In the genomic region with DNA sequence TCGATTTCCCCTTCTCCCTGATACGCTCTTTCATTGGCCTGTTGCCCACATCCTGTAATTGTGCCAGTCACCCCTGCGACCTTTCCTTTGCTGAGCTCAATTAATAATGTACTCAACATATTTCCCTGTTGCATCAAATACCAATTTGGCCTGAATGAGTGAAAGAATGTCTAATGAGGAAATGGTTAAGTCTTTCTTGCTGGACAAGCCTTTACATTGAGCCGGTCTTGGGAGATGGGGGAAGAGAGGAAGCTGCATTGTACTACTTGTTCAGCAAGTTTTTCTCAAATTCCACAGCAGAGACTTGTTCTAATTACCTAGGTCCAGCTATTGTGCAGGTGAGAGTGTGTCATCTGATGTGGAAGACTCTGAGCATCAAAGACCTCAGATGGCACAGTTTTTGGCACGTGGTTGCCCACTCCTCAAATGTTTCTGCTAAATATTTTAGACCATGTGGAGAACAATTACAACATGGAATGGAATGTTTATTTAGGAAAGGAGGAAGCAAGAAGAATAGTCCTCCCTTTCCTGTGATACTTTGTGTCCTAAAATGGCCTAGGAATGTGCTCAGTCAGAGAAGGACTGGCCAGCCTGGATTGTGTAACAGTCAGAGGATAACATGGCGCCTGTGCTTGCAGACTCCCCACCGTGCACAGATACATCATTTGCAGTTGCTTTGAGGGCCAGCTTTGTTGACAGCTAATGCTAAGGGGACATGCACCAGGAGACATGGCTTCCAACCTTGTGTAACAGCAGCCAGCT, we compare ENCODE assay signal across 11 cellular contexts.
DNase-seq lines count a peak whose midpoint lies in the region; ATAC-seq, FAIRE-seq and TF ChIP-seq lines count a peak whose summit lies in the region.
"Had no signal": no experiment of that assay in that cellular context is flagged by ENCODE, and none has a peak within 500 bp of the region (broad histone marks: within the 10 kb centered on the region; RNA-seq: fewer than 3 reads in every experiment).

No MANE protein-coding gene starts in this region.

- H3K9me2 ChIP-seq in MM.1S (replicated peaks; ENCODE audit: insufficient read depth, low read length) = no peaks in the 10 kb centered on the region

- no peaks in the 10 kb centered on the region for H3K9me3 Mint-ChIP-seq in activated CD4-positive, alpha-beta memory T cell treated with anti-CD3 and anti-CD28 coated beads, Interleukin-2, amount 10 ng/mL, durations not matched to agents 7 days and 5 days
- H3K9me3 Mint-ChIP-seq: activated B cell treated with CpG ODN at 0.5 μM for 24 hours; CD4-positive, CD25-positive, alpha-beta regulatory T cell had no signal

- no peaks in the 10 kb centered on the region for H3K36me3 Mint-ChIP-seq in activated CD4-positive, alpha-beta memory T cell treated with anti-CD3 and anti-CD28 coated beads, Interleukin-2, amount 10 ng/mL, durations not matched to agents 7 days and 5 days (ENCODE audit: low read depth)
- H3K36me3 Mint-ChIP-seq: activated naive CD8-positive, alpha-beta T cell; CD4-positive, CD25-positive, alpha-beta regulatory T cell had no signal

- no peak overlapping the region for H3K9ac ChIP-seq in MM.1S (ENCODE audit: low read length)

- no peak overlapping the region for H3K4me3 ChIP-seq in foreskin fibroblast (ENCODE audit: low read depth in 1 of 2, low read length in 2 of 2)
- H3K4me3 ChIP-seq in pancreas = no peak overlapping the region
- H3K4me3 ChIP-seq in MM.1S (ENCODE audit: low read length) = no peak overlapping the region

- intact Hi-C loops in pancreas (cut with DNase I) = no loop called here

- H3K27me3 ChIP-seq in pancreas = no peaks in the 10 kb centered on the region
- no peaks in the 10 kb centered on the region for H3K27me3 ChIP-seq in MM.1S (replicated peaks; ENCODE audit: insufficient read depth, low read length)

- no peak overlapping the region for H3K4me3 Mint-ChIP-seq in activated CD4-positive, alpha-beta memory T cell treated with anti-CD3 and anti-CD28 coated beads, Interleukin-2, amount 10 ng/mL, durations not matched to agents 7 days and 5 days
- H3K4me3 Mint-ChIP-seq: activated B cell treated with CpG ODN at 0.5 μM for 24 hours; activated naive CD8-positive, alpha-beta T cell; CD4-positive, CD25-positive, alpha-beta regulatory T cell had no signal

- POLR2A ChIA-PET in activated CD4-positive, alpha-beta memory T cell treated with anti-CD3 and anti-CD28 coated beads, Interleukin-2, amount 10 ng/mL, durations not matched to agents 7 days and 5 days (lab: Charles Lee) = no interaction called here

- FAIRE-seq in pancreas (lab: Jason Lieb, UNC) = no peak

- H3F3A ChIP-seq in MM.1S (ENCODE audit: insufficient read depth, low read length) = no peaks in the 10 kb centered on the region

- no peak overlapping the region for H3K27ac Mint-ChIP-seq in activated CD4-positive, alpha-beta memory T cell treated with anti-CD3 and anti-CD28 coated beads, Interleukin-2, amount 10 ng/mL, durations not matched to agents 7 days and 5 days
- H3K27ac Mint-ChIP-seq: activated B cell treated with CpG ODN at 0.5 μM for 24 hours; activated naive CD8-positive, alpha-beta T cell had no signal

- H2AFZ ChIP-seq in MM.1S (ENCODE audit: low read length) = no peak overlapping the region

- H3K36me3 ChIP-seq in pancreas (no peaks in the 10 kb centered on the region), MM.1S (replicated peaks; ENCODE audit: insufficient read depth, low read length) (no peaks in the 10 kb centered on the region)

- H3K4me1 ChIP-seq in pancreas (peaks cover 0 to 8% (median 0%) of the 10 kb centered on the region in 3 donors), MM.1S (ENCODE audit: low read length) (peaks cover 21% of the 10 kb centered on the region)

- H4K20me1 ChIP-seq in MM.1S (ENCODE audit: insufficient read depth, low read length) = no peaks in the 10 kb centered on the region

- H3K4me2 ChIP-seq in MM.1S (ENCODE audit: low read depth, low read length) = no peak overlapping the region

- H3K4me1 Mint-ChIP-seq in activated CD4-positive, alpha-beta memory T cell treated with anti-CD3 and anti-CD28 coated beads, Interleukin-2, amount 10 ng/mL, durations not matched to agents 7 days and 5 days = no peaks in the 10 kb centered on the region
- H3K4me1 Mint-ChIP-seq: activated B cell treated with CpG ODN at 0.5 μM for 24 hours; CD4-positive, CD25-positive, alpha-beta regulatory T cell had no signal

- WGBS in pancreas, 2 donors = 51 to 53% methylated on average over 7 of the region's 7 CpGs

- TF ChIP-seq CTCF in foreskin fibroblast (IDR thresholded peaks at IDR 0.05; ENCODE audit: low read depth, low read length) = no peak
- TF ChIP-seq CTCF in pancreas (IDR thresholded peaks at IDR 0.05) = no peak
- TF ChIP-seq CTCF in MM.1S (IDR thresholded peaks at IDR 0.05; ENCODE audit: low read length) = no peak

- H3K27ac ChIP-seq in pancreas (no peak overlapping the region), MM.1S (ENCODE audit: low read length) (no peak overlapping the region)

- CTCF ChIA-PET in activated CD4-positive, alpha-beta memory T cell treated with anti-CD3 and anti-CD28 coated beads, Interleukin-2, amount 10 ng/mL, durations not matched to agents 7 days and 5 days (lab: Charles Lee) = no interaction called here

- ATAC-seq in pancreas = peak in 3 of 4 donors; percentile 57 to 74 (median 73)
- ATAC-seq in GM21381 (IDR thresholded peaks at IDR 0.05; ENCODE audit: unreplicated experiment) = no peak

- DNase-seq in DMS53 treated with DMSO at 0.1 percent for 48 hours (lab: John Stamatoyannopoulos, UW; ENCODE audit: unreplicated experiment) = peak; percentile 3
- peak; percentile 69 to 79 for DNase-seq in foreskin fibroblast
- DNase-seq in pancreas = no peak
- no peak for DNase-seq in MM.1S
- no peak for DNase-seq in activated CD4-positive, alpha-beta memory T cell treated with anti-CD3 and anti-CD28 coated beads, Interleukin-2, amount 10 ng/mL, durations not matched to agents 7 days and 5 days
- no peak for DNase-seq in SKM-1 treated with dmso at 0.1 percent for 144 hours (lab: John Stamatoyannopoulos, UW; ENCODE audit: unreplicated experiment)
- DNase-seq: activated B cell treated with CpG ODN at 0.5 μM for 24 hours; CD4-positive, CD25-positive, alpha-beta regulatory T cell had no signal

- peaks cover 34% of the 10 kb centered on the region for H3K27me3 Mint-ChIP-seq in activated CD4-positive, alpha-beta memory T cell treated with anti-CD3 and anti-CD28 coated beads, Interleukin-2, amount 10 ng/mL, durations not matched to agents 7 days and 5 days

- H3K9me3 ChIP-seq in pancreas = no peaks in the 10 kb centered on the region
- no peaks in the 10 kb centered on the region for H3K9me3 ChIP-seq in MM.1S (replicated peaks; ENCODE audit: insufficient read depth, low read length)

- peaks cover 89% of the 10 kb centered on the region for H3K79me2 ChIP-seq in MM.1S (ENCODE audit: low read length)

TF ChIP-seq in PFSK-1, 5 proteins besides CTCF, POLR2A, EP300 and RAD21:
- TF ChIP-seq, protein P1, sequence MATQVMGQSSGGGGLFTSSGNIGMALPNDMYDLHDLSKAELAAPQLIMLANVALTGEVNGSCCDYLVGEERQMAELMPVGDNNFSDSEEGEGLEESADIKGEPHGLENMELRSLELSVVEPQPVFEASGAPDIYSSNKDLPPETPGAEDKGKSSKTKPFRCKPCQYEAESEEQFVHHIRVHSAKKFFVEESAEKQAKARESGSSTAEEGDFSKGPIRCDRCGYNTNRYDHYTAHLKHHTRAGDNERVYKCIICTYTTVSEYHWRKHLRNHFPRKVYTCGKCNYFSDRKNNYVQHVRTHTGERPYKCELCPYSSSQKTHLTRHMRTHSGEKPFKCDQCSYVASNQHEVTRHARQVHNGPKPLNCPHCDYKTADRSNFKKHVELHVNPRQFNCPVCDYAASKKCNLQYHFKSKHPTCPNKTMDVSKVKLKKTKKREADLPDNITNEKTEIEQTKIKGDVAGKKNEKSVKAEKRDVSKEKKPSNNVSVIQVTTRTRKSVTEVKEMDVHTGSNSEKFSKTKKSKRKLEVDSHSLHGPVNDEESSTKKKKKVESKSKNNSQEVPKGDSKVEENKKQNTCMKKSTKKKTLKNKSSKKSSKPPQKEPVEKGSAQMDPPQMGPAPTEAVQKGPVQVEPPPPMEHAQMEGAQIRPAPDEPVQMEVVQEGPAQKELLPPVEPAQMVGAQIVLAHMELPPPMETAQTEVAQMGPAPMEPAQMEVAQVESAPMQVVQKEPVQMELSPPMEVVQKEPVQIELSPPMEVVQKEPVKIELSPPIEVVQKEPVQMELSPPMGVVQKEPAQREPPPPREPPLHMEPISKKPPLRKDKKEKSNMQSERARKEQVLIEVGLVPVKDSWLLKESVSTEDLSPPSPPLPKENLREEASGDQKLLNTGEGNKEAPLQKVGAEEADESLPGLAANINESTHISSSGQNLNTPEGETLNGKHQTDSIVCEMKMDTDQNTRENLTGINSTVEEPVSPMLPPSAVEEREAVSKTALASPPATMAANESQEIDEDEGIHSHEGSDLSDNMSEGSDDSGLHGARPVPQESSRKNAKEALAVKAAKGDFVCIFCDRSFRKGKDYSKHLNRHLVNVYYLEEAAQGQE (IDR thresholded peaks at IDR 0.05; ENCODE audit: insufficient read depth in 1 of 2, low read depth in 2 of 2, low read length in 2 of 2) = no peak
- TF ChIP-seq TAF1 (IDR thresholded peaks at IDR 0.05; ENCODE audit: borderline replicate concordance, insufficient read depth, low read length) (no peak), FOXP2 (optimal IDR thresholded peaks at IDR 0.05; ENCODE audit: borderline replicate concordance, extremely low read depth, extremely low read length, insufficient read depth) (peak; percentile 45)

Comparison
In these comparisons a context has a peak if more than half of its experiments do, and no peak if none do; other contexts are left out.
1. DNase-seq: peak in DMS53 treated with DMSO at 0.1 percent for 48 hours (single experiment) and foreskin fibroblast (2 of 2); none in pancreas (0 of 6), MM.1S (single experiment), activated CD4-positive, alpha-beta memory T cell treated with anti-CD3 and anti-CD28 coated beads, Interleukin-2, amount 10 ng/mL, durations not matched to agents 7 days and 5 days (single experiment) and SKM-1 treated with dmso at 0.1 percent for 144 hours (single experiment).